In the genomic region with DNA sequence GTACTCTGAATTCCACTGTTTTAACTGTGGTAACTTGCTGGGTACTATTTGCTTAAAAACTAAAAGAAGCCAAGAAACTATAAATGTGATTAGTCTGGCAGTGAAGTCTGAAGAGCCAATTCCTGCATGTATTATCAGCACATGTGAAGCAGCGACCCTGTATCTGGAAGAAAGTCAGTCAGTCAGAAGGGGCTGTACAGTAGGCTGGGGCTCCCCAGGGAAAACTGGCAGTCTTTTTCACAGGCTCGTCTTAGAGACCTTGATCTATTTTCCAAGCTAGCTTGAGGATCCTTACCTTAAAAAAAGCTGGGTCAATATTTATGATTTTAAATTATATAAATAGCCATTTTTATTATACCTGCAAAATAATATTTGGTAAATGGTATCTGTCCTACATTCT, we compare ENCODE assay signal across 21 cellular contexts.
"Had no signal": no experiment of that assay in that cellular context is flagged by ENCODE, and none has a peak within 500 bp of the region (broad histone marks: within the 10 kb centered on the region; RNA-seq: fewer than 3 reads in every experiment).

No MANE protein-coding gene starts in this region.

- H2AFZ ChIP-seq: neural progenitor cell had no signal

- H3K9me3 Mint-ChIP-seq: activated CD4-positive, alpha-beta T cell treated with anti-CD3 and anti-CD28 coated beads, Interleukin-2, amount 10 ng/mL, durations not matched to agents 7 days and 5 days; activated CD8-positive, alpha-beta T cell treated with anti-CD3 and anti-CD28 coated beads for 36 hours; activated naive CD8-positive, alpha-beta T cell treated with anti-CD3 and anti-CD28 coated beads, Interleukin-2, amount 50 U/mL, for 24 hours; activated T-helper 1 cell treated with anti-CD3 and anti-CD28 coated beads, Interleukin-12 subunit alpha, Interleukin-12 subunit beta, Interleukin-2, Interleukin-4 antibody, amounts not matched to agents 30 ng/mL and 10 ng/mL and 1 ng/mL, durations not matched to agents 14 hours and 24 hours and 36 hours; naive thymus-derived CD4-positive, alpha-beta T cell; neural progenitor cell; stimulated activated naive B cell treated with anti-CD40 and anti-IgM and Interleukin-4, amounts not matched to agents 10 μg/mL and 1 μg/mL and 100 μg/mL, for 72 hours had no signal

- H3K27me3 Mint-ChIP-seq: activated CD4-positive, alpha-beta T cell treated with anti-CD3 and anti-CD28 coated beads, Interleukin-2, amount 10 ng/mL, durations not matched to agents 7 days and 5 days; activated CD8-positive, alpha-beta T cell treated with anti-CD3 and anti-CD28 coated beads for 36 hours; activated naive CD8-positive, alpha-beta T cell treated with anti-CD3 and anti-CD28 coated beads, Interleukin-2, amount 50 U/mL, for 24 hours; naive thymus-derived CD4-positive, alpha-beta T cell; stimulated activated naive B cell treated with anti-CD40 and anti-IgM and Interleukin-4, amounts not matched to agents 10 μg/mL and 1 μg/mL and 100 μg/mL, for 72 hours had no signal

- DNase-seq: activated CD4-positive, alpha-beta T cell treated with anti-CD3 and anti-CD28 coated beads, Interleukin-2, amount 10 ng/mL, durations not matched to agents 7 days and 5 days; activated CD4-positive, CD25-positive, alpha-beta regulatory T cell treated with anti-CD3 and anti-CD28 coated beads, Interleukin-2, amount 50 U/mL, for 72 hours; activated CD8-positive, alpha-beta T cell treated with anti-CD3 and anti-CD28 coated beads for 36 hours; activated gamma-delta T cell; activated naive CD4-positive, alpha-beta T cell treated with anti-CD3 and anti-CD28 coated beads, Interleukin-2, amount 50 U/mL, for 16 hours; activated naive CD8-positive, alpha-beta T cell treated with anti-CD3 and anti-CD28 coated beads, Interleukin-2, amount 50 U/mL, for 24 hours; anterior cingulate cortex; body of pancreas; dermis blood vessel endothelial cell; effector memory CD4-positive, alpha-beta T cell; naive thymus-derived CD4-positive, alpha-beta T cell; stimulated activated CD4-positive, alpha-beta T cell treated with anti-CD3 and anti-CD28 coated beads, Interleukin-2, amount 100 ng/mL, for 48 hours; stimulated activated CD8-positive, alpha-beta memory T cell treated with anti-CD3 and anti-CD28 coated beads, Interleukin-4, amount 100 ng/mL, for 48 hours; stimulated activated naive B cell treated with anti-CD40 and anti-IgM and Interleukin-4, amounts not matched to agents 10 μg/mL and 1 μg/mL and 100 μg/mL, for 72 hours; trophoblast cell; WERI-Rb-1 had no signal

- H3K4me1 ChIP-seq: body of pancreas, neural progenitor cell, vagina had no signal

- H3K27ac ChIP-seq: body of pancreas, neural progenitor cell, vagina, WERI-Rb-1 had no signal

- H3K4me1 Mint-ChIP-seq: activated CD4-positive, alpha-beta T cell treated with anti-CD3 and anti-CD28 coated beads, Interleukin-2, amount 10 ng/mL, durations not matched to agents 7 days and 5 days; activated naive CD8-positive, alpha-beta T cell treated with anti-CD3 and anti-CD28 coated beads, Interleukin-2, amount 50 U/mL, for 24 hours; neural progenitor cell; stimulated activated naive B cell treated with anti-CD40 and anti-IgM and Interleukin-4, amounts not matched to agents 10 μg/mL and 1 μg/mL and 100 μg/mL, for 72 hours had no signal

- H3K4me2 ChIP-seq: neural progenitor cell had no signal

- H3K4me3 Mint-ChIP-seq: activated CD4-positive, alpha-beta T cell treated with anti-CD3 and anti-CD28 coated beads, Interleukin-2, amount 10 ng/mL, durations not matched to agents 7 days and 5 days; activated CD8-positive, alpha-beta T cell treated with anti-CD3 and anti-CD28 coated beads for 36 hours; activated naive CD8-positive, alpha-beta T cell treated with anti-CD3 and anti-CD28 coated beads, Interleukin-2, amount 50 U/mL, for 24 hours; activated T-helper 1 cell treated with anti-CD3 and anti-CD28 coated beads, Interleukin-12 subunit alpha, Interleukin-12 subunit beta, Interleukin-2, Interleukin-4 antibody, amounts not matched to agents 30 ng/mL and 10 ng/mL and 1 ng/mL, durations not matched to agents 14 hours and 24 hours and 36 hours; naive thymus-derived CD4-positive, alpha-beta T cell; neural progenitor cell; stimulated activated naive B cell treated with anti-CD40 and anti-IgM and Interleukin-4, amounts not matched to agents 10 μg/mL and 1 μg/mL and 100 μg/mL, for 72 hours had no signal

- H3K27ac Mint-ChIP-seq: activated CD4-positive, alpha-beta T cell treated with anti-CD3 and anti-CD28 coated beads, Interleukin-2, amount 10 ng/mL, durations not matched to agents 7 days and 5 days; activated CD8-positive, alpha-beta T cell treated with anti-CD3 and anti-CD28 coated beads for 36 hours; activated naive CD8-positive, alpha-beta T cell treated with anti-CD3 and anti-CD28 coated beads, Interleukin-2, amount 50 U/mL, for 24 hours; activated T-helper 1 cell treated with anti-CD3 and anti-CD28 coated beads, Interleukin-12 subunit alpha, Interleukin-12 subunit beta, Interleukin-2, Interleukin-4 antibody, amounts not matched to agents 30 ng/mL and 10 ng/mL and 1 ng/mL, durations not matched to agents 14 hours and 24 hours and 36 hours; naive thymus-derived CD4-positive, alpha-beta T cell; neural progenitor cell; stimulated activated naive B cell treated with anti-CD40 and anti-IgM and Interleukin-4, amounts not matched to agents 10 μg/mL and 1 μg/mL and 100 μg/mL, for 72 hours had no signal

- H3K36me3 Mint-ChIP-seq: neural progenitor cell had no signal

- H3K27me3 ChIP-seq: body of pancreas, neural progenitor cell, vagina had no signal

- ATAC-seq: activated CD8-positive, alpha-beta T cell treated with anti-CD3 and anti-CD28 coated beads for 36 hours; activated naive CD8-positive, alpha-beta T cell treated with anti-CD3 and anti-CD28 coated beads, Interleukin-2, amount 50 U/mL, for 24 hours; body of pancreas; left lobe of liver; naive thymus-derived CD4-positive, alpha-beta T cell; stimulated activated naive B cell treated with anti-CD40 and anti-IgM and Interleukin-4, amounts not matched to agents 10 μg/mL and 1 μg/mL and 100 μg/mL, for 72 hours had no signal

- H3K9me3 ChIP-seq: body of pancreas, vagina had no signal

- H3K4me3 ChIP-seq: body of pancreas, lung, neural progenitor cell, vagina had no signal

- H3K36me3 ChIP-seq: neural progenitor cell, vagina, WERI-Rb-1 had no signal
